ENCODE assay signal across 29 cellular contexts in genomic region chr6:163816441-163816840, GRCh38.
"Had no signal": no experiment of that assay in that cellular context is flagged by ENCODE, and none has a peak within 500 bp of the region (broad histone marks: within the 10 kb centered on the region; RNA-seq: fewer than 3 reads in every experiment).

No MANE protein-coding gene starts in this region.

- DNase-seq: activated B cell treated with CpG ODN at 0.5 μM for 24 hours; activated CD4-positive, alpha-beta memory T cell treated with anti-CD3 and anti-CD28 coated beads for 36 hours; activated CD4-positive, alpha-beta T cell treated with anti-CD3 and anti-CD28 coated beads for 4 hours; activated CD4-positive, alpha-beta T cell treated with anti-CD3 and anti-CD28 coated beads, Interleukin-2, amount 10 ng/mL, durations not matched to agents 24 days and 14 days; activated CD4-positive, alpha-beta T cell treated with anti-CD3 and anti-CD28 coated beads, Interleukin-2, amount 50 U/mL, for 1 hour; activated CD4-positive, alpha-beta T cell treated with anti-CD3 and anti-CD28 coated beads, Interleukin-2, amount 50 U/mL, for 4 hours; activated CD4-positive, CD25-positive, alpha-beta regulatory T cell treated with anti-CD3 and anti-CD28 coated beads, Interleukin-2, amount 50 U/mL, for 72 hours; activated CD8-positive, alpha-beta memory T cell treated with anti-CD3 and anti-CD28 coated beads, Interleukin-2, amount 50 U/mL, for 4 hours; activated CD8-positive, alpha-beta T cell treated with anti-CD3 and anti-CD28 coated beads for 36 hours; activated gamma-delta T cell; activated naive CD4-positive, alpha-beta T cell treated with anti-CD3 and anti-CD28 coated beads, Interleukin-2, amount 10 ng/mL, durations not matched to agents 7 days and 5 days; activated naive CD4-positive, alpha-beta T cell treated with Interleukin-2 at 50 U/mL for 16 hours; activated naive CD8-positive, alpha-beta T cell treated with anti-CD3 and anti-CD28 coated beads, Interleukin-2, amount 10 ng/mL, durations not matched to agents 7 days and 5 days; activated naive CD8-positive, alpha-beta T cell treated with anti-CD3 and anti-CD28 coated beads, Interleukin-2, amount 50 U/mL, for 24 hours; activated T-cell treated with anti-CD3 and anti-CD28 coated beads for 4 hours; activated T-cell treated with anti-CD3 and anti-CD28 coated beads, Interleukin-2, amount 50 U/mL, for 1 hour; activated T-cell treated with anti-CD3 and anti-CD28 coated beads, Interleukin-2, amount 50 U/mL, for 4 hours; activated T-cell treated with anti-CD3 and anti-CD28 coated beads, Interleukin-2, amount 50 U/mL, for 72 hours; amygdala; anterior cingulate cortex; caudate nucleus; cerebellar nuclear complex; T-helper 1 cell; T-helper 2 cell; T-helper 9 cell had no signal

- H3K9me3 ChIP-seq: ascending aorta had no signal

- H3K27me3 ChIP-seq: ascending aorta, cardiac muscle cell had no signal

- H3K4me1 ChIP-seq: ascending aorta had no signal

- H3K27ac ChIP-seq: ascending aorta, cardiac muscle cell, VCaP had no signal

- H3K4me3 ChIP-seq: ascending aorta, cardiac muscle cell had no signal

- H3K36me3 ChIP-seq: ascending aorta, cardiac muscle cell had no signal

- ATAC-seq: activated CD8-positive, alpha-beta T cell treated with anti-CD3 and anti-CD28 coated beads for 36 hours; activated naive CD8-positive, alpha-beta T cell treated with anti-CD3 and anti-CD28 coated beads, Interleukin-2, amount 50 U/mL, for 24 hours; activated T-cell treated with anti-CD3 and anti-CD28 coated beads, Interleukin-2, amount 50 U/mL, for 4 hours; activated T-cell treated with anti-CD3 and anti-CD28 coated beads, Interleukin-2, amount 50 U/mL, for 72 hours; activated T-helper 17 cell treated with anti-CD3 and anti-CD28 coated beads, Interleukin-2, amount 50 U/mL, for 72 hours had no signal
